ENCODE assay signal across 9 cellular contexts in the genomic region with DNA sequence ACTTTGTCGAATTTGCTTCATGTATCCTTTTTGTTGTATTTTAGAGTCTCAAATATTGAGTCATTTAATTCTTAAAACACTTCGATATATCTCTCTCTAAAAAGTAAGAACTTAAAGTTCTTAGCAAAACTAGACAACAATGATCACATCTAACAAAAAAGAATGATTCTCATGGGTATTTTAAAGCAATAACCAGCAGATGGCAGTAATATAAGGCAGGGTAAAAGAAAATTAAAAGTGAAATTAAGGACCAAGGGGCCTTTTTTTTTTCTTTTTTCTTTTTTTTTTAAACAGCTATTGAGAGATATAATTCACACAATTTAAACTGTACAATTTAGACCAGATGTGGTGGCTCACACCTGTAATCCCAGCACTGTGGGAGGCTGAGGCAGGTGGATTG. TPM values are rescaled to one million over a fixed set of nuclear protein-coding genes. Genes with fewer than 3 reads are reported as not detected.
A peak's percentile ranks its signal among the peaks of the same experiment; 100 is the strongest.
DNase-seq lines count a peak whose midpoint lies in the region; ATAC-seq, FAIRE-seq and TF ChIP-seq lines count a peak whose summit lies in the region.
"Had no signal": no experiment of that assay in that cellular context is flagged by ENCODE, and none has a peak within 500 bp of the region (broad histone marks: within the 10 kb centered on the region; RNA-seq: fewer than 3 reads in every experiment).

No MANE protein-coding gene starts in this region.

- TF ChIP-seq CTCF in brain microvascular endothelial cell (IDR thresholded peaks at IDR 0.05; ENCODE audit: low read depth, low read length, missing control alignments) (peak; percentile 8), pancreas (IDR thresholded peaks at IDR 0.05) (peak in 2 of 4 donors; percentile 21 to 31), stomach (IDR thresholded peaks at IDR 0.05) (peak in 3 of 7 experiments; percentile 26 to 39 (median 30))

- intact Hi-C loops in pancreas (cut with DNase I) (loop anchor here in 2 of 3 donors (5.0 to 10.0 kb wide), 2 partner anchors 119 to 126 kb away; no protein-coding TSS in a partner anchor), stomach (cut with DNase I; ENCODE audit: low total_unique reads) (no loop called here)

- TF ChIP-seq POLR2A in stomach (IDR thresholded peaks at IDR 0.05) = no peak

- H3K36me3 ChIP-seq in brain microvascular endothelial cell (replicated peaks) (no peaks in the 10 kb centered on the region), pancreas (no peaks in the 10 kb centered on the region), stomach (no peaks in the 10 kb centered on the region)

- no peaks in the 10 kb centered on the region for H3K4me1 ChIP-seq in pancreas
- H3K4me1 ChIP-seq in stomach = no peaks in the 10 kb centered on the region

- peak in 1 of 4 donors; percentile 36 for ATAC-seq in pancreas
- no peak for ATAC-seq in HG03135 (IDR thresholded peaks at IDR 0.05; ENCODE audit: unreplicated experiment)

- no peak for TF ChIP-seq EP300 in stomach (IDR thresholded peaks at IDR 0.05)

- in situ Hi-C loops in brain microvascular endothelial cell (cut with HindIII; ENCODE audit: low pct_ligation_motif_present, low sequenced_read_pairs) = no loop called here

- H3K4me3 ChIP-seq in brain microvascular endothelial cell (ENCODE audit: low read depth, low read length) (no peak overlapping the region), pancreas (no peak overlapping the region), stomach (no peak overlapping the region)

- H3K27ac ChIP-seq in brain microvascular endothelial cell (no peak overlapping the region), pancreas (no peak overlapping the region), stomach (no peak overlapping the region)

- WGBS in pancreas, 2 donors = 64 to 74% methylated on average over 2 of the region's 2 CpGs
- 85 to 94% (median 86%) methylated on average over 2 of the region's 2 CpGs for WGBS in stomach, 5 donors

- H3K27me3 ChIP-seq in brain microvascular endothelial cell (replicated peaks) = no peaks in the 10 kb centered on the region
- no peaks in the 10 kb centered on the region for H3K27me3 ChIP-seq in pancreas
- H3K27me3 ChIP-seq in stomach = no peaks in the 10 kb centered on the region

- peak; percentile 13 for DNase-seq in EL
- DNase-seq in LHCN-M2 (ENCODE audit: low read depth) = peak; percentile 15
- no peak for DNase-seq in brain microvascular endothelial cell
- DNase-seq in pancreas = no peak
- DNase-seq in NCI-H446 treated with DMSO at 0.1 percent for 48 hours (lab: John Stamatoyannopoulos, UW) = no peak
- DNase-seq in stomach = no peak
- DNase-seq: activated CD4-positive, alpha-beta T cell treated with anti-CD3 and anti-CD28 coated beads, Interleukin-2, amount 50 U/mL, for 1 hour; effector memory CD4-positive, alpha-beta T cell had no signal

- no peaks in the 10 kb centered on the region for H3K9me3 ChIP-seq in pancreas
- H3K9me3 ChIP-seq in stomach = no peaks in the 10 kb centered on the region

- peak; percentile 75 for FAIRE-seq in pancreas (lab: Jason Lieb, UNC)

RNA-seq across cellular contexts. Expression of a gene that starts 9.9 kb away (rescaled TPM):
- total RNA-seq in LHCN-M2 (2014; rRNA removed) = 41.5 and 43.0 TPM in 2 replicates
- 47.3 TPM for polyA plus RNA-seq in LHCN-M2 (2012)
- total RNA-seq in pancreas = 100 to 1,000 TPM in 5 of 6 donors, 10 to 100 TPM in 1; 94.6 to 181 (median 136) TPM
- 10 to 100 TPM; 17.8 to 29.2 TPM for polyA plus RNA-seq in pancreas
- 100 to 1,000 TPM in 1 of 5 donors, 10 to 100 TPM in 2, 1 to 10 TPM in 2; 6.4 to 303 (median 12.9) TPM for total RNA-seq in stomach
- polyA plus RNA-seq in stomach = 10 to 100 TPM in 1 of 3 donors, 1 to 10 TPM in 2; 9.4 to 11.5 (median 9.7) TPM

RNA-seq across cellular contexts. Expression of a gene that starts 50.0 kb away (rescaled TPM):
- 43.1 and 48.9 TPM in 2 replicates for total RNA-seq in LHCN-M2 (2014; rRNA removed)
- 5.8 TPM for polyA plus RNA-seq in LHCN-M2 (2012)
- under 1 TPM; 0.38 to 0.83 (median 0.65) TPM for total RNA-seq in pancreas
- polyA plus RNA-seq in pancreas = under 1 TPM; 0.27 to 0.49 TPM
- total RNA-seq in stomach = 1 to 10 TPM in 4 of 5 donors, under 1 TPM in 1; 0.58 to 6.7 (median 3.7) TPM
- polyA plus RNA-seq in stomach = 1 to 10 TPM in 2 of 3 donors, under 1 TPM in 1; 0.92 to 1.3 (median 1.1) TPM

Comparison
In these comparisons a context has a peak if more than half of its experiments do, and no peak if none do; other contexts are left out.
1. DNase-seq: peak in EL (single experiment) and LHCN-M2 (single experiment); none in brain microvascular endothelial cell (single experiment), pancreas (0 of 6), NCI-H446 treated with DMSO at 0.1 percent for 48 hours (single experiment) and stomach (single experiment).